Comparison of ENCODE assay signal across 8 cellular contexts in the genomic region with DNA sequence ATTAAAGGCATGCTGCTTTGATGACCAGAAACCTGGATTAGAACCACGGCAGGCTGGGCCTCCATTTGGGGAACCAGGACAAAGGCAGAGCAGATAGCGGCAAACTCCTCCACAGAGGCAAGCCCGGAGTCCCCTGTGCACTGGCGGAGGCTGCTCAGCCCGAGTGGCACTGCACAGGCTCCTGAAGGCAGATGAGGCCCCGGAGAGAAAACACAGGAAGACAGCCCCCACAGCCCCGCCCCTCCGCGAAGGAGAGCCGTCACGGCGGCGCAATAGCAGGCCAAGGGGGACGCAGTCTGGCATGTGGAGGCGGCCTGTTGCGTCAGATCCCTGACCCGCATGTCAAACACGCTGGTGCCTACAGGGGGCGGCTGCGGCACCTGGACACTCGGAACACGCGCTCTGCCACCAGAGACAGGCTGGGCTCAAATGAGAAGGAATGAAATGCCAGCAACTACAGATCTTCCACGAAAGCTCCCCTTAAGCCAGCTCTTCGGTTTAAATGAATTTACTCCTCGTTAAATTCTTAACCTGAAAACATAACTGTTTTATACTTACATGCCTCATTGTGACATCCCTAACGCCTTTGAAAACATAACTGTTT.
A peak's percentile ranks its signal among the peaks of the same experiment; 100 is the strongest.
DNase-seq lines count a peak whose midpoint lies in the region; ATAC-seq and TF ChIP-seq lines count a peak whose summit lies in the region.

No MANE protein-coding gene starts in this region.

- peak overlapping the region; percentile 8 for H4K5ac ChIP-seq in H9 (ENCODE audit: insufficient read length, low read depth, low read length)

- H3K4me1 Mint-ChIP-seq in H9 (peaks cover 37 to 54% of the 10 kb centered on the region in 2 experiments), progenitor cell of endocrine pancreas (ENCODE audit: low read depth) (peaks cover 44% of the 10 kb centered on the region)

- no CpG with 5 or more reads among the region's 27 CpGs for WGBS in H9 (ENCODE audit: extremely low coverage, insufficient read length, low lambda C conversion rate)

- H3K4me1 ChIP-seq in H9 (ENCODE audit: insufficient read depth, low read length): no peaks in the 10 kb centered on the region
- H3K4me1 ChIP-seq in adipocyte (ENCODE audit: control insufficient read depth, insufficient read depth, low read length): peaks cover 30% of the 10 kb centered on the region
- H3K4me1 ChIP-seq in cardiac muscle cell (ENCODE audit: low read depth): peaks cover 16% of the 10 kb centered on the region
- H3K4me1 ChIP-seq in upper lobe of right lung: peaks cover 14% of the 10 kb centered on the region

- no peaks in the 10 kb centered on the region for H3K9me3 ChIP-seq in H9 (ENCODE audit: control insufficient read depth, low read depth, low read length)
- H3K9me3 ChIP-seq in adipocyte (ENCODE audit: control insufficient read depth, low read length): no peaks in the 10 kb centered on the region
- no peaks in the 10 kb centered on the region for H3K9me3 ChIP-seq in cardiac muscle cell (ENCODE audit: low read depth)
- H3K9me3 ChIP-seq in upper lobe of right lung: no peaks in the 10 kb centered on the region

- intact Hi-C loops in upper lobe of right lung (cut with DNase I): no loop called here

- H3K79me1 ChIP-seq in H9 (ENCODE audit: insufficient read depth, low read depth, low read length, poor library complexity, severe bottlenecking): no peaks in the 10 kb centered on the region

- H2BK5ac ChIP-seq in H9 (ENCODE audit: insufficient read length, low read length): no peak overlapping the region

- peak; percentile 76 for TF ChIP-seq CTCF in H9 (conservative IDR thresholded peaks at IDR 0.05)
- peak; percentile 77 for TF ChIP-seq CTCF in cardiac muscle cell (IDR thresholded peaks at IDR 0.05; ENCODE audit: low read depth, low read length)
- peak; percentile 72 for TF ChIP-seq CTCF in progenitor cell of endocrine pancreas (IDR thresholded peaks at IDR 0.05; ENCODE audit: unreplicated experiment)
- TF ChIP-seq CTCF in upper lobe of right lung (IDR thresholded peaks at IDR 0.05): peak; percentile 72

- no peak overlapping the region for H2AK5ac ChIP-seq in H9 (ENCODE audit: insufficient read length, low read length)

- H3K27ac ChIP-seq in H9 (ENCODE audit: insufficient read length, low read depth, low read length): no peak overlapping the region
- H3K27ac ChIP-seq in cardiac muscle cell: no peak overlapping the region
- no peak overlapping the region for H3K27ac ChIP-seq in upper lobe of right lung

- H2BK20ac ChIP-seq in H9 (ENCODE audit: low read depth, low read length, poor library complexity, severe bottlenecking): no peak overlapping the region

- ATAC-seq in upper lobe of right lung (peak; percentile 89), HG03025 (IDR thresholded peaks at IDR 0.05; ENCODE audit: low FRiP score, unreplicated experiment) (no peak)

- H2BK15ac ChIP-seq in H9 (ENCODE audit: low read depth, low read length): no peak overlapping the region

- H3K27me3 ChIP-seq in H9 (ENCODE audit: insufficient read depth, low read length) (no peaks in the 10 kb centered on the region), adipocyte (replicated peaks; ENCODE audit: control insufficient read depth, insufficient read depth, low read length) (no peaks in the 10 kb centered on the region), cardiac muscle cell (no peaks in the 10 kb centered on the region), upper lobe of right lung (no peaks in the 10 kb centered on the region)

- no peaks in the 10 kb centered on the region for H3K23me2 ChIP-seq in H9 (ENCODE audit: insufficient read length, low read depth, low read length, poor library complexity, severe bottlenecking)

- H3K9ac ChIP-seq in H9 (ENCODE audit: extremely low read depth, insufficient read length, low read length): no peak overlapping the region
- H3K9ac ChIP-seq in adipocyte (ENCODE audit: low read length): peak overlapping the region; percentile 73

- no peak overlapping the region for H3K4ac ChIP-seq in H9 (ENCODE audit: low read depth, low read length)

- H3K36me3 Mint-ChIP-seq in H9 (ENCODE audit: insufficient read depth in 1 of 3, low read depth in 3 of 3): peaks cover 7 to 8% (median 8%) of the 10 kb centered on the region in 3 experiments; a peak in 5 of 7 replicates
- peaks cover 2% of the 10 kb centered on the region for H3K36me3 Mint-ChIP-seq in progenitor cell of endocrine pancreas (ENCODE audit: insufficient read depth)

- peak overlapping the region; percentile 43 for H3K14ac ChIP-seq in H9 (ENCODE audit: insufficient read depth, low read length)

- H3K4me3 Mint-ChIP-seq in H9: no peak overlapping the region; a peak in 1 of 5 replicates
- H3K4me3 Mint-ChIP-seq in progenitor cell of endocrine pancreas (ENCODE audit: low read depth): no peak overlapping the region

- no peak overlapping the region for H3K23ac ChIP-seq in H9 (ENCODE audit: insufficient read length, low read depth, low read length)

- H3K4me2 ChIP-seq in H9 (ENCODE audit: insufficient read depth, insufficient read length, low read length): no peak overlapping the region

- peak; percentile 98 for DNase-seq in AG08395 (ENCODE audit: low spot score)
- DNase-seq in H9: peak; percentile 90
- peak; percentile 41 for DNase-seq in T follicular helper cell (ENCODE audit: low read depth)
- peak; percentile 95 for DNase-seq in adipocyte (ENCODE audit: low read depth)
- peak; percentile 79 to 97 for DNase-seq in cardiac muscle cell (ENCODE audit: low read depth in 1 of 2, low spot score in 1 of 2)
- DNase-seq in progenitor cell of endocrine pancreas (ENCODE audit: low spot score, unreplicated experiment): peak; percentile 64
- DNase-seq in upper lobe of right lung: peak; percentile 93

- H3K27ac Mint-ChIP-seq in H9 (peak overlapping the region in 2 of 3 experiments; percentile 35 to 87; a peak in 3 of 7 replicates), progenitor cell of endocrine pancreas (peak overlapping the region; percentile 69)

- H3K4me3 ChIP-seq in adipocyte (ENCODE audit: low read length): peak overlapping the region; percentile 15
- no peak overlapping the region for H3K4me3 ChIP-seq in cardiac muscle cell
- H3K4me3 ChIP-seq in upper lobe of right lung: no peak overlapping the region

- H2AFZ ChIP-seq in H9 (ENCODE audit: low read length): no peak overlapping the region

- H3K56ac ChIP-seq in H9 (ENCODE audit: insufficient read length, low read depth, low read length): no peak overlapping the region

- no peak overlapping the region for H4K8ac ChIP-seq in H9 (replicated peaks; ENCODE audit: insufficient read length, low read depth, low read length)

- no peak overlapping the region for H4K91ac ChIP-seq in H9 (ENCODE audit: insufficient read length, low read depth, low read length)

- no peaks in the 10 kb centered on the region; the same call in 1 of the 2 replicates for H3K27me3 Mint-ChIP-seq in H9 (ENCODE audit: low read depth)
- no peaks in the 10 kb centered on the region for H3K27me3 Mint-ChIP-seq in progenitor cell of endocrine pancreas

- H3T11ph ChIP-seq in H9 (ENCODE audit: low read length): no peak overlapping the region

- H2BK12ac ChIP-seq in H9 (ENCODE audit: insufficient read length, low read depth, low read length): no peak overlapping the region

- H3K18ac ChIP-seq in H9 (ENCODE audit: insufficient read length, low read depth, low read length): peak overlapping the region; percentile 40

- peaks cover 2% of the 10 kb centered on the region for H4K20me1 ChIP-seq in H9 (ENCODE audit: control insufficient read depth, insufficient read depth, insufficient read length)

- H3K9me3 Mint-ChIP-seq in H9 (no peaks in the 10 kb centered on the region; a peak in 1 of 5 replicates), progenitor cell of endocrine pancreas (ENCODE audit: low read depth) (no peaks in the 10 kb centered on the region)

- no peaks in the 10 kb centered on the region; the same call in 1 of the 2 replicates for H3K79me2 ChIP-seq in H9 (ENCODE audit: insufficient read depth, low read length)

- H3K36me3 ChIP-seq in adipocyte (ENCODE audit: control insufficient read depth, insufficient read depth, low read length, severe bottlenecking) (no peaks in the 10 kb centered on the region), cardiac muscle cell (no peaks in the 10 kb centered on the region), upper lobe of right lung (no peaks in the 10 kb centered on the region)

- H2BK120ac ChIP-seq in H9 (ENCODE audit: low read depth, low read length, poor library complexity, severe bottlenecking): no peak overlapping the region

Comparison
In these comparisons a context has a peak if more than half of its experiments do, and no peak if none do; other contexts are left out.
1. DNase-seq: peak in every context shown above with its lines; median percentile 98 in AG08395; 95 in adipocyte; 93 in upper lobe of right lung; 90 in H9; 88 in cardiac muscle cell; 64 in progenitor cell of endocrine pancreas; 41 in T follicular helper cell.